ENCODE assay signal across 1 cellular context in genomic region chr14:23095196-23096108, GRCh38.
TF ChIP-seq lines count a peak whose summit lies in the region.

A gene with protein sequence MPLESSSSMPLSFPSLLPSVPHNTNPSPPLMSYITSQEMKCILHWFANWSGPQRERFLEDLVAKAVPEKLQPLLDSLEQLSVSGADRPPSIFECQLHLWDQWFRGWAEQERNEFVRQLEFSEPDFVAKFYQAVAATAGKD (plus strand): TSS chr14:23095505. CDS start chr14:23097659, 2,154 bp downstream.

TF ChIP-seq in K562, 482 proteins besides CTCF, POLR2A, EP300 and RAD21 (continued from another document and continues in another):
- TF ChIP-seq GMEB1 (CRISPR knock-in tag; IDR thresholded peaks at IDR 0.05), result no peak
- TF ChIP-seq, protein P1, sequence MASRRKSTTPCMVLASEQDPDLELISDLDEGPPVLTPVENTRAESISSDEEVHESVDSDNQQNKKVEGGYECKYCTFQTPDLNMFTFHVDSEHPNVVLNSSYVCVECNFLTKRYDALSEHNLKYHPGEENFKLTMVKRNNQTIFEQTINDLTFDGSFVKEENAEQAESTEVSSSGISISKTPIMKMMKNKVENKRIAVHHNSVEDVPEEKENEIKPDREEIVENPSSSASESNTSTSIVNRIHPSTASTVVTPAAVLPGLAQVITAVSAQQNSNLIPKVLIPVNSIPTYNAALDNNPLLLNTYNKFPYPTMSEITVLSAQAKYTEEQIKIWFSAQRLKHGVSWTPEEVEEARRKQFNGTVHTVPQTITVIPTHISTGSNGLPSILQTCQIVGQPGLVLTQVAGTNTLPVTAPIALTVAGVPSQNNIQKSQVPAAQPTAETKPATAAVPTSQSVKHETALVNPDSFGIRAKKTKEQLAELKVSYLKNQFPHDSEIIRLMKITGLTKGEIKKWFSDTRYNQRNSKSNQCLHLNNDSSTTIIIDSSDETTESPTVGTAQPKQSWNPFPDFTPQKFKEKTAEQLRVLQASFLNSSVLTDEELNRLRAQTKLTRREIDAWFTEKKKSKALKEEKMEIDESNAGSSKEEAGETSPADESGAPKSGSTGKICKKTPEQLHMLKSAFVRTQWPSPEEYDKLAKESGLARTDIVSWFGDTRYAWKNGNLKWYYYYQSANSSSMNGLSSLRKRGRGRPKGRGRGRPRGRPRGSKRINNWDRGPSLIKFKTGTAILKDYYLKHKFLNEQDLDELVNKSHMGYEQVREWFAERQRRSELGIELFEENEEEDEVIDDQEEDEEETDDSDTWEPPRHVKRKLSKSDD (conservative IDR thresholded peaks at IDR 0.05; ENCODE audit: low read length), result no peak
- no peak for TF ChIP-seq HNRNPH1 (optimal IDR thresholded peaks at IDR 0.05; ENCODE audit: low read depth, low read length)
- TF ChIP-seq, protein P2, sequence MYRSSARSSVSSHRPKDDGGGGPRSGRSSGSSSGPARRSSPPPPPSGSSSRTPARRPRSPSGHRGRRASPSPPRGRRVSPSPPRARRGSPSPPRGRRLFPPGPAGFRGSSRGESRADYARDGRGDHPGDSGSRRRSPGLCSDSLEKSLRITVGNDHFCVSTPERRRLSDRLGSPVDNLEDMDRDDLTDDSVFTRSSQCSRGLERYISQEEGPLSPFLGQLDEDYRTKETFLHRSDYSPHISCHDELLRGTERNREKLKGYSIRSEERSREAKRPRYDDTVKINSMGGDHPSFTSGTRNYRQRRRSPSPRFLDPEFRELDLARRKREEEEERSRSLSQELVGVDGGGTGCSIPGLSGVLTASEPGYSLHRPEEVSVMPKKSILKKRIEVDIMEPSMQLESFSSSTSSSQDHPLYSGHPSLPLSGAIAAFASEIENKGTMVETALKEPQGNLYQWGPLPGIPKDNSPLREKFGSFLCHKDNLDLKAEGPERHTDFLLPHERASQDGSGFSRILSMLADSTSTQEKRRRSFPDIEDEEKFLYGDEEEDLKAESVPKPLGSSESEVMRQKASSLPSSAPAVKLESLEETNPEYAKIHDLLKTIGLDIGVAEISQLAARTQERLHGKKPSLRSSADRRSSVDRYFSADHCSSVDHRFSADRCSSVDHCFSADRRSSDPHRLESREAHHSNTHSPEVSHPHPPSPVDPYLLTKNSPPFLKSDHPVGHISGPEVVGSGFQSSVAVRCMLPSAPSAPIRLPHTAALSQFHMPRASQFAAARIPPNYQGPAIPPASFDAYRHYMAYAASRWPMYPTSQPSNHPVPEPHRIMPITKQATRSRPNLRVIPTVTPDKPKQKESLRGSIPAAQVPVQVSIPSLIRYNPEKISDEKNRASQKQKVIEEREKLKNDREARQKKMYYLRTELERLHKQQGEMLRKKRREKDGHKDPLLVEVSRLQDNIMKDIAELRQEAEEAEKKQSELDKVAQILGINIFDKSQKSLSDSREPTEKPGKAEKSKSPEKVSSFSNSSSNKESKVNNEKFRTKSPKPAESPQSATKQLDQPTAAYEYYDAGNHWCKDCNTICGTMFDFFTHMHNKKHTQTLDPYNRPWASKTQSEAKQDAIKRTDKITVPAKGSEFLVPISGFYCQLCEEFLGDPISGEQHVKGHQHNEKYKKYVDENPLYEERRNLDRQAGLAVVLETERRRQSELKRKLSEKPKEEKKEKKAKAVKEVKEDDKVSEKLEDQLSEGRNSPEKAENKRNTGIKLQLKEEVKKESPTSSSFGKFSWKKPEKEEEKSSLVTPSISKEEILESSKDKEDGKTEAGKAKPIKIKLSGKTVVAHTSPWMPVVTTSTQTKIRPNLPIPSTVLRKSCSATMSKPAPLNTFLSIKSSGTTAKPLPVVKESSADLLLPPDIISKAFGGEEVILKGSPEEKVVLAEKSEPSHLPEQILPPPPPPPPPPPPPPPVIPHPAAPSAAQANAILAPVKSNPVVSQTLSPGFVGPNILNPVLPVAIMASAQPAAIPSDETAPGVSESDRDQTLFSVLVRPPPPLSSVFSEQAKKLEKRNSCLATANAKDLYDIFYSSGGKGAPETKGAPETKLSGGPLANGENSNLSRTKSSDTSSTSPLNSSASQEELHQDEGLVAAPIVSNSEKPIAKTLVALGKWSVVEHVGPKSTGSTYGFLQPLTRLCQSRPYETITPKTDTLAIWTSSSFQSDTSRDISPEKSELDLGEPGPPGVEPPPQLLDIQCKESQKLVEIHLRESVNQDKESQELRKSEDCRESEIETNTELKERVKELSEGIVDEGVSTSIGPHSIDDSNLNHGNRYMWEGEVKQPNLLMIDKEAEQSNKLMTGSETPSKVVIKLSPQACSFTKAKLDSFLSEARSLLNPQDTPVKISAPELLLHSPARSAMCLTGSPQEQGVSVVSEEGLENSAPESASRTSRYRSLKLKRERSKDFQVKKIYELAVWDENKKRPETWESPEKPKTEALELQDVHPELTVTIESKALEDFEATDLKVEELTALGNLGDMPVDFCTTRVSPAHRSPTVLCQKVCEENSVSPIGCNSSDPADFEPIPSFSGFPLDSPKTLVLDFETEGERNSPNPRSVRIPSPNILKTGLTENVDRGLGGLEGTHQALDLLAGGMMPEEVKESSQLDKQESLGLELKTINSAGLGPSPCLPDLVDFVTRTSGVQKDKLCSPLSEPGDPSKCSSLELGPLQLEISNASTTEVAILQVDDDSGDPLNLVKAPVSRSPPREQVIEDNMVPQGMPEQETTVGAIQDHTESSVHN (IDR thresholded peaks at IDR 0.05; ENCODE audit: borderline replicate concordance in 1 of 2, low read depth in 1 of 2), result no peak
- no peak for TF ChIP-seq ZNF311 (CRISPR knock-in tag; IDR thresholded peaks at IDR 0.05)
- peak; percentile 74 for TF ChIP-seq RBFOX2 (IDR thresholded peaks at IDR 0.05; ENCODE audit: low read depth, low read length)
- peak; percentile 52 for TF ChIP-seq ATF7 (IDR thresholded peaks at IDR 0.05)
- no peak for TF ChIP-seq NR2C2 (CRISPR knock-in tag; IDR thresholded peaks at IDR 0.05)
- peak; percentile 90; the same call in 1 of the 2 replicates for TF ChIP-seq NR2C2 (tag; IDR thresholded peaks at IDR 0.05)
- no peak for TF ChIP-seq ZNF165 (CRISPR knock-in tag; IDR thresholded peaks at IDR 0.05; ENCODE audit: borderline replicate concordance)
- peak; percentile 35; the same call in 1 of the 2 replicates for TF ChIP-seq ESRRA (IDR thresholded peaks at IDR 0.05; ENCODE audit: borderline replicate concordance, low read depth)
- no peak for TF ChIP-seq ZNF764 (CRISPR knock-in tag; IDR thresholded peaks at IDR 0.05; ENCODE audit: low read depth)
- TF ChIP-seq TAF7 (tag; IDR thresholded peaks at IDR 0.05), result peak; percentile 85
- no peak for TF ChIP-seq ZNF780A (CRISPR knock-in tag; IDR thresholded peaks at IDR 0.05)
- TF ChIP-seq SMARCA4 (IDR thresholded peaks at IDR 0.05), result peak; percentile 57
- TF ChIP-seq BCOR (IDR thresholded peaks at IDR 0.05), result no peak
- TF ChIP-seq HDAC3 (IDR thresholded peaks at IDR 0.05; ENCODE audit: borderline replicate concordance, partially characterized antibody), result no peak
- peak; percentile 83 to 85 for TF ChIP-seq NRF1 (conservative IDR thresholded peaks at IDR 0.05 in 1 of 2, IDR thresholded peaks at IDR 0.05 in 1 of 2)
- no peak for TF ChIP-seq PBX2 (CRISPR knock-in tag; IDR thresholded peaks at IDR 0.05; ENCODE audit: low read depth)
- TF ChIP-seq PBX2 (tag; conservative IDR thresholded peaks at IDR 0.05; ENCODE audit: low read depth), result no peak
- no peak for TF ChIP-seq BCL6 (CRISPR knock-in tag; IDR thresholded peaks at IDR 0.05)
- no peak for TF ChIP-seq KDM1A (IDR thresholded peaks at IDR 0.05)
- TF ChIP-seq NFXL1 (CRISPR knock-in tag; IDR thresholded peaks at IDR 0.05), result no peak
- TF ChIP-seq E2F4 (CRISPR knock-in tag; IDR thresholded peaks at IDR 0.05; ENCODE audit: low read depth), result no peak
- no peak for TF ChIP-seq RBM34 (IDR thresholded peaks at IDR 0.05; ENCODE audit: borderline replicate concordance, insufficient read depth, low read length)
- TF ChIP-seq TCF3 (CRISPR knock-in tag; IDR thresholded peaks at IDR 0.05), result peak; percentile 19; the same call in 1 of the 2 replicates
- 0 out of 2 replicates have a peak, but pooled peaks have one; percentile 78 for TF ChIP-seq PHB (CRISPR knock-in tag; IDR thresholded peaks at IDR 0.05)
- TF ChIP-seq KAT8 (IDR thresholded peaks at IDR 0.05; ENCODE audit: low read depth), result no peak
- 0 out of 2 replicates have a peak, but pooled peaks have one; percentile 56 for TF ChIP-seq FOXO4 (CRISPR knock-in tag; IDR thresholded peaks at IDR 0.05)
- no peak for TF ChIP-seq ZBED1 (IDR thresholded peaks at IDR 0.05)
- no peak for TF ChIP-seq ZFP30 (CRISPR knock-in tag; IDR thresholded peaks at IDR 0.05; ENCODE audit: borderline replicate concordance)
- no peak for TF ChIP-seq ARID3B (CRISPR knock-in tag; IDR thresholded peaks at IDR 0.05; ENCODE audit: borderline replicate concordance)
- no peak for TF ChIP-seq ZNF395 (CRISPR knock-in tag; IDR thresholded peaks at IDR 0.05)
- no peak for TF ChIP-seq MAX (CRISPR knock-in tag; IDR thresholded peaks at IDR 0.05)
- no peak for TF ChIP-seq BACH1 (tag; IDR thresholded peaks at IDR 0.05)
- no peak for TF ChIP-seq EWSR1 (IDR thresholded peaks at IDR 0.05; ENCODE audit: borderline replicate concordance, low read depth, partially characterized antibody)
- TF ChIP-seq U2AF1 (optimal IDR thresholded peaks at IDR 0.05; ENCODE audit: low read depth, low read length), result no peak
- TF ChIP-seq ARHGAP35 (IDR thresholded peaks at IDR 0.05; ENCODE audit: partially characterized antibody), result no peak
- no peak for TF ChIP-seq MCM3 (IDR thresholded peaks at IDR 0.05)
- TF ChIP-seq GATA2 (CRISPR knock-in tag; IDR thresholded peaks at IDR 0.05), result no peak
